ENCODE assay signal across 9 cellular contexts in genomic region chr1:208652300-208653160, GRCh38.
DNase-seq lines count a peak whose midpoint lies in the region; ATAC-seq and TF ChIP-seq lines count a peak whose summit lies in the region.
"Had no signal": no experiment of that assay in that cellular context is flagged by ENCODE, and none has a peak within 500 bp of the region (broad histone marks: within the 10 kb centered on the region; RNA-seq: fewer than 3 reads in every experiment).

No MANE protein-coding gene starts in this region.

- no TSS peak for BruUV-seq in mammary epithelial cell (replicated peaks; lab: Mats Ljungman, UMichigan)

- H4K20me1 ChIP-seq in mammary epithelial cell (ENCODE audit: insufficient read depth, low read length): no peaks in the 10 kb centered on the region
- H4K20me1 ChIP-seq: BLaER1 treated with 17β-estradiol and CSF1 and Interleukin-3, amounts not matched to agents 10 nM and 100 nM had no signal

- no peaks in the 10 kb centered on the region for H3K9me3 ChIP-seq in mammary epithelial cell (replicated peaks; ENCODE audit: insufficient read depth, low read length)
- H3K9me3 ChIP-seq: BLaER1 treated with 17β-estradiol and CSF1 and Interleukin-3, amounts not matched to agents 10 nM and 100 nM had no signal

- H3K36me3 Mint-ChIP-seq in activated CD4-positive, alpha-beta T cell treated with anti-CD3 and anti-CD28 coated beads for 36 hours (ENCODE audit: low read depth): no peaks in the 10 kb centered on the region

- H3K4me1 ChIP-seq in mammary epithelial cell (ENCODE audit: insufficient read depth, low read length): no peaks in the 10 kb centered on the region

- in situ Hi-C loops in mammary epithelial cell (cut with MboI; ENCODE audit: low sequenced_read_pairs in 2 of 2): loop anchor here (10.0 to 25.0 kb wide), 3 partner anchors 335 to 782 kb away; no protein-coding TSS in a partner anchor

- H3K36me3 ChIP-seq in mammary epithelial cell (ENCODE audit: insufficient read depth, low read length) (no peaks in the 10 kb centered on the region), kidney epithelial cell (ENCODE audit: control insufficient read depth, insufficient read depth, low read length) (no peaks in the 10 kb centered on the region)
- H3K36me3 ChIP-seq: BLaER1 treated with 17β-estradiol and CSF1 and Interleukin-3, amounts not matched to agents 10 nM and 100 nM had no signal

- intact Hi-C loops in activated CD4-positive, alpha-beta T cell treated with anti-CD3 and anti-CD28 coated beads for 36 hours (cut with DNase I, micrococcal nuclease): loop anchor here (1.0 to 10.0 kb wide), 6 partner anchors 538 to 914 kb away; no protein-coding TSS in a partner anchor
- intact Hi-C loops in mammary epithelial cell (cut with micrococcal nuclease): loop anchor here (1.0 to 10.0 kb wide), 9 partner anchors 154 to 783 kb away; no protein-coding TSS in a partner anchor

- no peak overlapping the region for H3K9ac ChIP-seq in mammary epithelial cell (ENCODE audit: insufficient read depth, low read length)
- H3K9ac ChIP-seq: BLaER1 treated with 17β-estradiol and CSF1 and Interleukin-3, amounts not matched to agents 10 nM and 100 nM had no signal

- H3K4me3 Mint-ChIP-seq in activated CD4-positive, alpha-beta T cell treated with anti-CD3 and anti-CD28 coated beads for 36 hours: no peak overlapping the region

- H3K27ac ChIP-seq in mammary epithelial cell (ENCODE audit: insufficient read depth, low read depth, low read length): no peak overlapping the region
- H3K27ac ChIP-seq: BLaER1 treated with 17β-estradiol and CSF1 and Interleukin-3, amounts not matched to agents 10 nM and 100 nM had no signal

- H3K27me3 Mint-ChIP-seq in activated CD4-positive, alpha-beta T cell treated with anti-CD3 and anti-CD28 coated beads for 36 hours: peaks cover 31% of the 10 kb centered on the region

- no peaks in the 10 kb centered on the region for H3K4me1 Mint-ChIP-seq in activated CD4-positive, alpha-beta T cell treated with anti-CD3 and anti-CD28 coated beads for 36 hours

- no peak overlapping the region for H3K4me3 ChIP-seq in mammary epithelial cell (replicated peaks in 1 of 3; ENCODE audit: insufficient read depth in 1 of 3, low read depth in 2 of 3, low read length in 3 of 3)
- no peak overlapping the region for H3K4me3 ChIP-seq in kidney epithelial cell (ENCODE audit: low read depth, low read length)
- H3K4me3 ChIP-seq: BLaER1 treated with 17β-estradiol and CSF1 and Interleukin-3, amounts not matched to agents 10 nM and 100 nM had no signal

- no peaks in the 10 kb centered on the region for H3K79me2 ChIP-seq in mammary epithelial cell (ENCODE audit: insufficient read depth, low read length)

- dilution Hi-C loops in mammary epithelial cell (cut with HindIII; ENCODE audit: low sequenced_read_pairs): no loop called here

- 10% methylated on average over 8 of the region's 8 CpGs for WGBS in mammary epithelial cell (ENCODE audit: low coverage, missing lambda C conversion rate)

- TF ChIP-seq CTCF in mammary epithelial cell (conservative IDR thresholded peaks at IDR 0.05 in 1 of 2, IDR thresholded peaks at IDR 0.05 in 1 of 2; ENCODE audit: extremely low read depth in 1 of 2, insufficient read depth in 1 of 2, low read depth in 1 of 2, low read length in 2 of 2): peak; percentile 83 to 87
- TF ChIP-seq CTCF in kidney epithelial cell (IDR thresholded peaks at IDR 0.05; ENCODE audit: insufficient read depth, low read length, poor library complexity, severe bottlenecking): peak; percentile 77

- no peaks in the 10 kb centered on the region for H3K9me3 Mint-ChIP-seq in activated CD4-positive, alpha-beta T cell treated with anti-CD3 and anti-CD28 coated beads for 36 hours (ENCODE audit: low read depth)

- CTCF ChIA-PET in activated CD4-positive, alpha-beta T cell treated with anti-CD3 and anti-CD28 coated beads for 36 hours (lab: Charles Lee): interaction anchor here (0.6 to 1.5 kb wide), 8 partner anchors 9 to 1626 kb away, joined by 3 to 6 read pairs (median 3); no protein-coding TSS in a partner anchor
- CTCF ChIA-PET in HEK293T (lab: Yijun Ruan, JAX): interaction anchor here (0.6 to 1.8 kb wide), 4 partner anchors 196 to 849 kb away, joined by 3 to 9 read pairs (median 6); no protein-coding TSS in a partner anchor
- CTCF ChIA-PET in mammary epithelial cell (lab: Charles Lee; ENCODE audit: low non-redundant PET): interaction anchor here (0.6 to 1.0 kb wide), 7 partner anchors 48 to 1042 kb away, joined by 3 to 9 read pairs (median 4); no protein-coding TSS in a partner anchor

- peak; percentile 49 for DNase-seq in activated CD4-positive, alpha-beta T cell treated with anti-CD3 and anti-CD28 coated beads for 36 hours
- DNase-seq in activated CD4-positive, alpha-beta T cell treated with anti-CD3 and anti-CD28 coated beads for 1 hour: no peak
- DNase-seq in HEK293T (ENCODE audit: extremely low spot score) (peak; percentile 77), NCI-H1048 (lab: John Stamatoyannopoulos, UW) (peak; percentile 53), SHP77 treated with DMSO at 0.1 percent for 48 hours (lab: John Stamatoyannopoulos, UW) (peak; percentile 83), mammary epithelial cell (peak; percentile 54), kidney epithelial cell (ENCODE audit: low read depth) (peak; percentile 21)
- peak; percentile 1 to 15 for DNase-seq in stimulated activated CD4-positive, alpha-beta T cell treated with anti-CD3 and anti-CD28 coated beads, Interleukin-2, amount 100 ng/mL, for 48 hours

- no peak for ATAC-seq in activated CD4-positive, alpha-beta T cell treated with anti-CD3 and anti-CD28 coated beads for 36 hours

- peak overlapping the region; percentile 6 for H2AFZ ChIP-seq in mammary epithelial cell (ENCODE audit: low read depth, low read length)

- H3K27ac Mint-ChIP-seq in activated CD4-positive, alpha-beta T cell treated with anti-CD3 and anti-CD28 coated beads for 36 hours: no peak overlapping the region

- POLR2A ChIA-PET in activated CD4-positive, alpha-beta T cell treated with anti-CD3 and anti-CD28 coated beads for 36 hours (lab: Charles Lee): no interaction called here
- POLR2A ChIA-PET in HEK293T (lab: Yijun Ruan, JAX): no interaction called here

- H3K27me3 ChIP-seq in mammary epithelial cell (ENCODE audit: insufficient read depth, low read length): peaks cover 6% of the 10 kb centered on the region
- H3K27me3 ChIP-seq in kidney epithelial cell (ENCODE audit: control insufficient read depth, insufficient read depth, low read length): no peaks in the 10 kb centered on the region
- H3K27me3 ChIP-seq: BLaER1 treated with 17β-estradiol and CSF1 and Interleukin-3, amounts not matched to agents 10 nM and 100 nM had no signal

- H3K4me2 ChIP-seq in mammary epithelial cell (ENCODE audit: insufficient read depth, low read depth, low read length): no peak overlapping the region

TF ChIP-seq in HEK293T, 16 proteins besides CTCF, POLR2A, EP300 and RAD21:
- TF ChIP-seq FOXK2 (IDR thresholded peaks at IDR 0.05): no peak
- TF ChIP-seq FOXM1 (IDR thresholded peaks at IDR 0.05; ENCODE audit: borderline replicate concordance): no peak
- no peak for TF ChIP-seq ZNF384 (IDR thresholded peaks at IDR 0.05)
- TF ChIP-seq SUZ12 (IDR thresholded peaks at IDR 0.05): no peak
- TF ChIP-seq LEF1 (IDR thresholded peaks at IDR 0.05; ENCODE audit: borderline replicate concordance): no peak
- TF ChIP-seq ELF4 (IDR thresholded peaks at IDR 0.05): no peak
- TF ChIP-seq CTBP1 (IDR thresholded peaks at IDR 0.05; ENCODE audit: borderline replicate concordance): no peak
- no peak for TF ChIP-seq SP1 (IDR thresholded peaks at IDR 0.05)
- no peak for TF ChIP-seq FOXA1 (IDR thresholded peaks at IDR 0.05)
- TF ChIP-seq HDGF (IDR thresholded peaks at IDR 0.05; ENCODE audit: borderline replicate concordance): no peak
TF ChIP-seq in HEK293T: peak in this region for 0.
